ENCODE assay signal across 8 cellular contexts in the genomic region with DNA sequence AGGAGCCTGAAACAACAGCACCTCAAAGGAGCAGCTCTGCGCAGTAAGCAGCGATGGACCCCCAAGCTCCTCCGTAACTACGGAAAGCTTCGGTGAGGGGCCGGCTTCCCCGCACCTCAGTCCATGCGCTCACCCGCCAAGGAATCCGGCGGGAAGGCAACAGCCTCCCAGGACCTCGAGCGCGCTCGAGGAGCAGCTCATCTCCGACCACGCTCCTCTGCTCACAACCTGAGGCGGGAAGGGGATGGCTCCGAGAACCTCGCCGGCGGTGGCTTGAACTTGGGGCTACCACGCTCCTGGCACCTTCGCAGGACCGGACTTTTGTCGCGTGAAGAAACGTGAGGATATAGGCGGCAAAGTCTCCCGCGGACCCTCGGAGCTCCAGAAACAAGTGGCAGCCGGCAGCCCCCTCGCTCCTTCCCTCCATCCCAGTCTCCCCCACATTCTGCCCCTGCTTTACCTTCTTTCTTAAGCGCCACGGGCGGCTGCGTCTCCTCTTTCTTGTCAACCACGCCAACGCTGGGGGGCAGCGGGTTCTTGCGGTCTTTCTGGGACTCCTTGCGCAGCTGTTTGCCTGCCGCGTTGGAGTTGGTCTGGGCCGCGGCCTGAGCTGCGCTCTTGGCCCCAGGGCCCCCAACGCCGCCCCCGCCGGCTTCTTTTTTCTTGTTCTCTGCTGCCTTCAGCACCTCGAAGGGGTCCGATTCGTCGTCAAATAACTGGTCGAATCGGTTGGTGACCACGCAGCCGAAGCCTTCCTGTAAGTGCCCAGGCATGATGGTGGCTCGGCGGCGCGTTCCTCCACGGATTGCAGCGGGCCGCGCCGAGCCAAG. TPM values are rescaled to one million over a fixed set of nuclear protein-coding genes. Genes with fewer than 3 reads are reported as not detected.
DNase-seq lines count a peak whose midpoint lies in the region; ATAC-seq, FAIRE-seq and TF ChIP-seq lines count a peak whose summit lies in the region.

No MANE protein-coding gene starts in this region.

- H3K36me3 ChIP-seq in HepG2 (replicated peaks in 1 of 2; ENCODE audit: control insufficient read depth in 1 of 2, insufficient read depth in 2 of 2, low read length in 2 of 2), result peaks cover 5 to 14% of the 10 kb centered on the region in 2 experiments

- peak overlapping the region; percentile 80 for H3K4me2 ChIP-seq in HepG2 (ENCODE audit: low read depth, low read length)

- BruUV-seq in HepG2 (replicated peaks; lab: Mats Ljungman, UMichigan), result no TSS peak

- H3K27me3 Mint-ChIP-seq in T-helper 1 cell treated with Interleukin-12 subunit alpha and Interleukin-12 subunit beta and Interleukin-4 antibody, amounts not matched to agents 30 μg/mL and 1 μg/mL, for 36 hours (ENCODE audit: low read depth), result no peaks in the 10 kb centered on the region

- no peak for TF ChIP-seq RAD21 in HepG2 (CRISPR knock-in tag; IDR thresholded peaks at IDR 0.05)

- H3K4me3 Mint-ChIP-seq in T-helper 1 cell treated with Interleukin-12 subunit alpha and Interleukin-12 subunit beta and Interleukin-4 antibody, amounts not matched to agents 30 μg/mL and 1 μg/mL, for 36 hours, result peak overlapping the region; percentile 90

- peaks cover 36% of the 10 kb centered on the region for H3K4me1 ChIP-seq in HepG2 (ENCODE audit: insufficient read depth, low read length)

- H3K36me3 Mint-ChIP-seq in T-helper 1 cell treated with Interleukin-12 subunit alpha and Interleukin-12 subunit beta and Interleukin-4 antibody, amounts not matched to agents 30 μg/mL and 1 μg/mL, for 36 hours (ENCODE audit: low read depth), result peaks cover 42% of the 10 kb centered on the region

- DNase-seq in NCI-H2227 (lab: John Stamatoyannopoulos, UW; ENCODE audit: unreplicated experiment) (peak; percentile 45), NCI-H2227 treated with DMSO at 0.1 percent for 48 hours (lab: John Stamatoyannopoulos, UW) (no peak), caudate nucleus (lab: John Stamatoyannopoulos, UW) (peak in 36 of 61 donors; percentile 13 to 69 (median 44)), HepG2 (ENCODE audit: low spot score) (no peak), GM10248 (ENCODE audit: extremely low spot score) (no peak)
- peak; percentile 16 to 29 for DNase-seq in stimulated activated CD4-positive, alpha-beta T cell treated with anti-CD3 and anti-CD28 coated beads, Interleukin-2, amount 100 ng/mL, for 48 hours

- TF ChIP-seq CTCF in HepG2 (CRISPR knock-in tag; IDR thresholded peaks at IDR 0.05) (no peak), GM10248 (IDR thresholded peaks at IDR 0.05; ENCODE audit: control extremely low read depth, extremely low read depth, low read depth, missing control alignments) (no peak)

- in situ Hi-C loops in HepG2 (cut with HindIII; ENCODE audit: extremely low pct_ligation_motif_present, low pct_unique_long_range_greater_than_20kb), result no loop called here

- no peaks in the 10 kb centered on the region for H3K9me3 Mint-ChIP-seq in T-helper 1 cell treated with Interleukin-12 subunit alpha and Interleukin-12 subunit beta and Interleukin-4 antibody, amounts not matched to agents 30 μg/mL and 1 μg/mL, for 36 hours

- H3K79me2 ChIP-seq in HepG2 (ENCODE audit: insufficient read depth, low read length), result peaks cover 54% of the 10 kb centered on the region

- H2AFZ ChIP-seq in HepG2 (ENCODE audit: low read length), result no peak overlapping the region

- TF ChIP-seq EP300 in HepG2 (IDR thresholded peaks at IDR 0.05; ENCODE audit: low read depth in 2 of 2, low read length in 2 of 2), result no peak
- no peak for TF ChIP-seq EP300 in HepG2 (CRISPR knock-in tag; IDR thresholded peaks at IDR 0.05; ENCODE audit: borderline replicate concordance)

- under 1% methylated on average over 24 of the region's 69 CpGs for WGBS in HepG2 (ENCODE audit: low lambda C conversion rate)

- intact Hi-C loops in HepG2 (cut with micrococcal nuclease; ENCODE audit: unreplicated experiment), result loop anchor here (2.0 to 5.0 kb wide), 3 partner anchors 58 to 505 kb away; a partner anchor contains a TSS

- H3K4me3 ChIP-seq in HepG2 (replicated peaks in 1 of 3; ENCODE audit: insufficient read depth in 1 of 3, low read depth in 2 of 3, low read length in 3 of 3), result peak overlapping the region; percentile 74 to 96 (median 77)

- CTCF ChIA-PET in HepG2 (lab: Yijun Ruan, JAX; ENCODE audit: low intra/inter-chr PET ratio, low total read pairs), result no interaction called here
- CTCF ChIA-PET in GM10248 (lab: Yijun Ruan, JAX), result interaction anchor here (0.7 to 4.8 kb wide), 9 partner anchors 9 to 505 kb away, joined by 3 to 29 read pairs (median 5); a partner anchor contains a TSS

- H3K4me1 Mint-ChIP-seq in T-helper 1 cell treated with Interleukin-12 subunit alpha and Interleukin-12 subunit beta and Interleukin-4 antibody, amounts not matched to agents 30 μg/mL and 1 μg/mL, for 36 hours (ENCODE audit: low read depth), result peaks cover 51% of the 10 kb centered on the region

- peak overlapping the region; percentile 80 for H3K27ac ChIP-seq in caudate nucleus (ENCODE audit: low read depth, low read length)
- H3K27ac ChIP-seq in HepG2 (ENCODE audit: extremely low read length, insufficient read depth, low read length), result peak overlapping the region; percentile 93

- peak overlapping the region; percentile 93 for H3K9ac ChIP-seq in HepG2 (ENCODE audit: insufficient read depth, low read depth, low read length)

- H3K27me3 ChIP-seq in HepG2 (ENCODE audit: control insufficient read depth in 1 of 2, insufficient read depth in 2 of 2, low read length in 2 of 2), result no peaks in the 10 kb centered on the region; a peak in 1 of 5 replicates

- peaks cover 49% of the 10 kb centered on the region for H4K20me1 ChIP-seq in HepG2 (ENCODE audit: insufficient read depth, low read length)

- ATAC-seq in HG03097 (IDR thresholded peaks at IDR 0.05; ENCODE audit: low FRiP score, unreplicated experiment), result peak; percentile 0
- peak; percentile 0; the same call in 1 of the 3 replicates for ATAC-seq in HepG2

- TF ChIP-seq POLR2A in HepG2 (IDR thresholded peaks at IDR 0.05; ENCODE audit: insufficient read depth in 1 of 2, low read depth in 2 of 2, low read length in 2 of 2), result peak in 1 of 2 experiments; percentile 15; a peak in 2 of 4 replicates

- no peaks in the 10 kb centered on the region for H3K9me3 ChIP-seq in HepG2 (ENCODE audit: low read length)

- H3K27ac Mint-ChIP-seq in T-helper 1 cell treated with Interleukin-12 subunit alpha and Interleukin-12 subunit beta and Interleukin-4 antibody, amounts not matched to agents 30 μg/mL and 1 μg/mL, for 36 hours, result peak overlapping the region; percentile 94

- no peak for FAIRE-seq in HepG2 (lab: Jason Lieb, UNC)

- POLR2A ChIA-PET in HepG2 (lab: Yijun Ruan, JAX), result interaction anchor here (0.8 to 3.0 kb wide), 15 partner anchors 10 to 499 kb away, joined by 3 to 15 read pairs (median 4); a partner anchor contains a TSS
- POLR2A ChIA-PET in GM10248 (lab: Yijun Ruan, JAX), result interaction anchor here (0.6 to 1.5 kb wide), 8 partner anchors 14 to 255 kb away, joined by 3 to 6 read pairs (median 4); a partner anchor contains a TSS

TF ChIP-seq in HepG2, 621 proteins besides CTCF, POLR2A, EP300 and RAD21 (continues in another document):
- TF ChIP-seq ELF4 (CRISPR knock-in tag; IDR thresholded peaks at IDR 0.05; ENCODE audit: borderline replicate concordance) (no peak), MTF1 (CRISPR knock-in tag; IDR thresholded peaks at IDR 0.05) (no peak), ZNF430 (CRISPR knock-in tag; IDR thresholded peaks at IDR 0.05) (no peak)
- TF ChIP-seq, protein P1, sequence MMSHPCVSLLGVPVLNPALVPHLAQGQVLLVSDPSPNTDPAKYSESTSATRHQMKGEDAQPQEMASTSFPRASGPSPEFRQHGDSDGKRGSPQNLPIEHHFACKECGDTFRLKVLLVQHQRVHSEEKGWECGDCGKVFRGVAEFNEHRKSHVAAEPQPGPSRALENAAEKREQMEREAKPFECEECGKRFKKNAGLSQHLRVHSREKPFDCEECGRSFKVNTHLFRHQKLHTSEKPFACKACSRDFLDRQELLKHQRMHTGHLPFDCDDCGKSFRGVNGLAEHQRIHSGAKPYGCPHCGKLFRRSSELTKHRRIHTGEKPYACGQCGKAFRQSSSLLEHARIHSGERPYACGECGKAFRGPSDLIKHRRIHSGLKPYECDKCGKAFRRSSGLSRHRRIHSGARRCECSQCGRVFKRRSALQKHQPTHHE (CRISPR knock-in tag; IDR thresholded peaks at IDR 0.05; ENCODE audit: borderline replicate concordance), result no peak

RNA-seq across cellular contexts. Expression of a gene that starts 0.5 kb away (rescaled TPM):
- 281 and 464 TPM in 2 replicates for total RNA-seq in HepG2 (2016; rRNA removed; fragmentation: Illumina TruSeq; extraction: Trizol)
- 42.0 and 47.1 TPM in 2 replicates for total RNA-seq in HepG2 (2016; cell fraction: cytosol; rRNA removed; fragmentation: Illumina TruSeq; extraction: Trizol; ENCODE audit: low read depth)
- 285 and 448 TPM in 2 replicates for total RNA-seq in HepG2 (2016; cell fraction: insoluble cytoplasmic fraction; rRNA removed; fragmentation: Illumina TruSeq; extraction: Trizol)
- total RNA-seq in HepG2 (2016; cell fraction: membrane; rRNA removed; fragmentation: Illumina TruSeq; extraction: Trizol), result 101 and 110 TPM in 2 replicates
- total RNA-seq in HepG2 (2016; cell fraction: nucleus; rRNA removed; fragmentation: Illumina TruSeq; extraction: Trizol), result 159 and 166 TPM in 2 replicates
- 129 and 175 TPM in 2 replicates for polyA plus RNA-seq in HepG2 (2011; rRNA removed)
- polyA plus RNA-seq in HepG2 (2011; cell fraction: cytosol; rRNA removed), result 135 and 152 TPM in 2 replicates
- polyA plus RNA-seq in HepG2 (2011; cell fraction: nucleus; rRNA removed), result 36.3 and 45.4 TPM in 2 replicates
- 205 and 282 TPM in 2 replicates for polyA plus RNA-seq in HepG2 (2012)
- polyA plus RNA-seq in HepG2 (2016; cell fraction: cytosol; fragmentation: Illumina TruSeq; extraction: Trizol; ENCODE audit: low read depth), result 49.9 and 50.6 TPM in 2 replicates
- 619 and 673 TPM in 2 replicates for polyA plus RNA-seq in HepG2 (2016; cell fraction: insoluble cytoplasmic fraction; fragmentation: Illumina TruSeq; extraction: Trizol; ENCODE audit: low read depth)
- 96.8 and 107 TPM in 2 replicates for polyA plus RNA-seq in HepG2 (2016; cell fraction: membrane; fragmentation: Illumina TruSeq; extraction: Trizol; ENCODE audit: low read depth)
- polyA plus RNA-seq in HepG2 (2016; cell fraction: nucleus; fragmentation: Illumina TruSeq; extraction: Trizol; ENCODE audit: insufficient read depth, low read depth), result 230 and 231 TPM in 2 replicates
- 87.0 and 114 TPM in 2 replicates for polyA minus RNA-seq in HepG2 (2011; rRNA and poly(A)+ RNA removed; ENCODE audit: low replicate concordance)
- polyA minus RNA-seq in HepG2 (2011; cell fraction: cytosol; rRNA and poly(A)+ RNA removed), result 138 and 157 TPM in 2 replicates
- polyA minus RNA-seq in HepG2 (2011; cell fraction: nucleus; rRNA and poly(A)+ RNA removed), result 137 and 140 TPM in 2 replicates

Comparison
In these comparisons a context has a peak if more than half of its experiments do, and no peak if none do; other contexts are left out.
1. DNase-seq: peak in NCI-H2227 (single experiment), caudate nucleus (36 of 61) and stimulated activated CD4-positive, alpha-beta T cell treated with anti-CD3 and anti-CD28 coated beads, Interleukin-2, amount 100 ng/mL, for 48 hours (2 of 2); none in NCI-H2227 treated with DMSO at 0.1 percent for 48 hours (single experiment), HepG2 (single experiment) and GM10248 (single experiment).